ENCODE assay signal across 2 cellular contexts in the genomic region with DNA sequence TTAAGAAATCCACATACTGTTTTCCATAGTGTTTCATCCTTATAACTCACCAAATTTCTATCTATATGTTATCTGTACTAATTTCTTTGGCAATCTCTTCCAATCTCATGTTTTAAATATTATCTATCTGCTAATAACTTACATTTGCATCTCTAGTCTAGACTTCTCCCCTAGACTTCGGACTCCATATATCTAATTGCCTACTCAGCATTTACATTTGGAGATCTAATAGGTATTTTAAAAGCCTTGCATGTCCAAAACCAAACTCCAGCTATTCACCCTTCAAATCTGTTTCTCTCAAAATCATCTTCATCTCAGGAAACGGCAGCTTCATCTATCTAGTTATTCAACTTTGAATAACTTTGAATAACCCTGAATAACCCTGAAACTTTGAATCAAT.
TF ChIP-seq lines count a peak whose summit lies in the region.

No MANE protein-coding gene starts in this region.

TF ChIP-seq in HepG2, 621 proteins besides CTCF, POLR2A, EP300 and RAD21:
- TF ChIP-seq ZNF782 (CRISPR knock-in tag; IDR thresholded peaks at IDR 0.05; ENCODE audit: borderline replicate concordance) (no peak), MAFF (IDR thresholded peaks at IDR 0.05; ENCODE audit: low read depth, low read length) (peak; percentile 88), MAFK (conservative IDR thresholded peaks at IDR 0.05 in 1 of 2, IDR thresholded peaks at IDR 0.05 in 1 of 2; ENCODE audit: low read length in 2 of 2) (peak; percentile 83 to 93; a peak in 3 of 4 replicates)

TF ChIP-seq in H1, 55 proteins besides CTCF, POLR2A, EP300 and RAD21:
- TF ChIP-seq MAFK (IDR thresholded peaks at IDR 0.05; ENCODE audit: low read depth, low read length) (peak; percentile 43; the same call in 1 of the 2 replicates), HDAC6 (IDR thresholded peaks at IDR 0.05; ENCODE audit: low read depth, low read length) (no peak)
